In the genomic region with DNA sequence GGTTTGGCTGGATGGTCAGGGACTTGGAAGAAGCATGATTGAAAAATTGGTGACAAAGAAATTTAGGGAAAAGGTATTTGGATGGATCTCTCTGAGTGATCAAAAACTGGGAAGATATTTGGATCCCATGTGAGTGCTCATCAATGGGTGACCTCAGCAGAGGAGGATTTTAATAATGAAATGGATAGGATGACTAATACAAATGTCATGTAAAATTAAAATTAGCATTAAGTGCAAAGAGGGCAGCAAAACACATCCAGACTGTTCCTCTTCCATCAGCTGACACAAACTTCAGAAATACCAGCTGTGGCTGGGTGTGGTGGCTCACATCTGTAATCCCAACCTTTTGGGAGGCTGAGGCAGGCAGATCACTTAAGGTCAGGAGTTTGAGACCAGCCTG, we compare ENCODE assay signal across 33 cellular contexts.
DNase-seq lines count a peak whose midpoint lies in the region; ATAC-seq and TF ChIP-seq lines count a peak whose summit lies in the region.
"Had no signal": no experiment of that assay in that cellular context is flagged by ENCODE, and none has a peak within 500 bp of the region (broad histone marks: within the 10 kb centered on the region; RNA-seq: fewer than 3 reads in every experiment).

No MANE protein-coding gene starts in this region.

- H3K4me3 ChIP-seq in IMR-90 (ENCODE audit: insufficient read depth, low read depth, low read length) (no peak overlapping the region), choroid plexus epithelial cell (ENCODE audit: low read depth, low read length) (no peak overlapping the region), lung (no peak overlapping the region)
- H3K4me3 ChIP-seq: cardiac muscle cell, esophagus squamous epithelium, heart left ventricle, K562, thoracic aorta, vagina had no signal

- peak overlapping the region; percentile 5; the same call in 1 of the 2 replicates for H2AK5ac ChIP-seq in IMR-90 (ENCODE audit: low read depth, low read length)

- no peak for TF ChIP-seq RAD21 in IMR-90 (IDR thresholded peaks at IDR 0.05; ENCODE audit: low read length)

- no peak overlapping the region for H3K4ac ChIP-seq in IMR-90 (ENCODE audit: low read depth, low read length)

- H3K27me3 ChIP-seq in IMR-90 (ENCODE audit: control insufficient read depth, insufficient read depth, low read length) (no peaks in the 10 kb centered on the region), lung (ENCODE audit: control insufficient read depth, insufficient read depth) (peaks cover 2% of the 10 kb centered on the region)
- H3K27me3 ChIP-seq: cardiac muscle cell, esophagus squamous epithelium, vagina had no signal

- peaks cover 6% of the 10 kb centered on the region; the same call in 1 of the 2 replicates for H3K9me1 ChIP-seq in IMR-90 (ENCODE audit: insufficient read depth, low read length)

- H3K27ac ChIP-seq in IMR-90 (ENCODE audit: insufficient read depth, low read length) (no peak overlapping the region), lung (ENCODE audit: low read depth in 1 of 2, low read length in 1 of 2) (no peak overlapping the region)
- H3K27ac ChIP-seq: C4-2B, cardiac muscle cell, esophagus squamous epithelium, heart left ventricle, thoracic aorta, vagina had no signal

- no peak for TF ChIP-seq POLR2A in IMR-90 (IDR thresholded peaks at IDR 0.05; ENCODE audit: low read depth, low read length)
- no peak for TF ChIP-seq POLR2A in erythroblast (IDR thresholded peaks at IDR 0.05; ENCODE audit: low read length)

- DNase-seq in AG20443 (ENCODE audit: low spot score) (peak; percentile 45), IMR-90 (peak; percentile 37), choroid plexus epithelial cell (ENCODE audit: low read depth) (peak; percentile 55), lung (ENCODE audit: low spot score) (peak; percentile 17), erythroblast (lab: John Stamatoyannopoulos, UW) (no peak), T-helper 2 cell (no peak)
- DNase-seq in activated CD8-positive, alpha-beta T cell treated with anti-CD3 and anti-CD28 coated beads, Interleukin-2, amount 10 ng/mL, durations not matched to agents 7 days and 5 days = no peak
- DNase-seq: ACHN; activated CD4-positive, alpha-beta T cell treated with anti-CD3 and anti-CD28 coated beads for 1 hour; activated CD8-positive, alpha-beta memory T cell treated with anti-CD3 and anti-CD28 coated beads for 24 hours; activated T-cell treated with anti-CD3 and anti-CD28 coated beads, Interleukin-2, amount 50 U/mL, for 1 hour; amygdala; endodermal cell; esophagus squamous epithelium; heart left ventricle; left cardiac atrium; mesenchymal stem cell; naive B cell; NCI-H1436 treated with DMSO at 0.1 percent for 48 hours; NCI-H2107; NCI-H446 treated with DMSO at 0.1 percent for 48 hours; NK-92 treated with Interleukin-12 subunit alpha and Interleukin-12 subunit beta, amount 100 ng/mL, for 24 hours; occipital lobe; stimulated activated CD4-positive, alpha-beta T cell treated with anti-CD3 and anti-CD28 coated beads, Interleukin-2, amount 100 ng/mL, for 48 hours; T-helper 1 cell had no signal

- dilution Hi-C loops in IMR-90 (cut with HindIII; ENCODE audit: low sequenced_read_pairs, unreplicated experiment) = no loop called here

- no peak overlapping the region for H3K23ac ChIP-seq in IMR-90 (ENCODE audit: low read depth, low read length)

- no peak overlapping the region for H3K4me3 Mint-ChIP-seq in activated CD8-positive, alpha-beta T cell treated with anti-CD3 and anti-CD28 coated beads, Interleukin-2, amount 10 ng/mL, durations not matched to agents 7 days and 5 days
- H3K4me3 Mint-ChIP-seq: endodermal cell; naive B cell; stimulated activated memory B cell treated with anti-CD40 and anti-IgM and Interleukin-4, amounts not matched to agents 10 μg/mL and 1 μg/mL and 100 μg/mL, for 72 hours had no signal

- H3K9me3 ChIP-seq in IMR-90 (ENCODE audit: control insufficient read depth, insufficient read depth, low read length) = no peaks in the 10 kb centered on the region
- no peaks in the 10 kb centered on the region for H3K9me3 ChIP-seq in lung (ENCODE audit: control insufficient read depth in 2 of 2, insufficient read depth in 1 of 2, low read length in 1 of 2)
- H3K9me3 ChIP-seq: esophagus squamous epithelium, thoracic aorta, vagina had no signal

- intact Hi-C loops in IMR-90 (cut with micrococcal nuclease) = no loop called here

- TF ChIP-seq CTCF in IMR-90 (conservative IDR thresholded peaks at IDR 0.05; ENCODE audit: low read depth, low read length) (no peak), choroid plexus epithelial cell (conservative IDR thresholded peaks at IDR 0.05; ENCODE audit: low read depth, low read length) (no peak), lung (IDR thresholded peaks at IDR 0.05; ENCODE audit: control extremely low read depth, extremely low read depth) (no peak)

- no peak overlapping the region for H2BK20ac ChIP-seq in IMR-90 (ENCODE audit: low read depth, low read length)

- no peak overlapping the region; the same call in 2 of the 3 replicates for H2BK15ac ChIP-seq in IMR-90 (ENCODE audit: low read depth, low read length)

- no TSS peak for BruUV-seq in IMR-90 (replicated peaks; lab: Mats Ljungman, UMichigan)

- H4K91ac ChIP-seq in IMR-90 (ENCODE audit: insufficient read depth, low read depth, low read length) = no peak overlapping the region

- no peak overlapping the region for H3K27ac Mint-ChIP-seq in activated CD8-positive, alpha-beta T cell treated with anti-CD3 and anti-CD28 coated beads, Interleukin-2, amount 10 ng/mL, durations not matched to agents 7 days and 5 days
- H3K27ac Mint-ChIP-seq: endodermal cell; naive B cell; stimulated activated memory B cell treated with anti-CD40 and anti-IgM and Interleukin-4, amounts not matched to agents 10 μg/mL and 1 μg/mL and 100 μg/mL, for 72 hours had no signal

- POLR2A ChIA-PET in IMR-90 (lab: Charles Lee; ENCODE audit: unreplicated experiment) = interaction anchor here (0.7 kb wide), 1 partner anchor 209 kb away, joined by 7 read pairs; no protein-coding TSS in a partner anchor
- POLR2A ChIA-PET in activated CD8-positive, alpha-beta T cell treated with anti-CD3 and anti-CD28 coated beads, Interleukin-2, amount 10 ng/mL, durations not matched to agents 7 days and 5 days (lab: Charles Lee) = no interaction called here

- H3K27me3 Mint-ChIP-seq in activated CD8-positive, alpha-beta T cell treated with anti-CD3 and anti-CD28 coated beads, Interleukin-2, amount 10 ng/mL, durations not matched to agents 7 days and 5 days (ENCODE audit: low read depth) = peaks cover 5% of the 10 kb centered on the region
- H3K27me3 Mint-ChIP-seq: naive B cell had no signal

- no peak overlapping the region for H4K8ac ChIP-seq in IMR-90 (ENCODE audit: low read depth in 2 of 2, low read length in 2 of 2)

- no peak overlapping the region for H2BK5ac ChIP-seq in IMR-90 (ENCODE audit: low read depth, low read length, poor library complexity, severe bottlenecking)

- no peaks in the 10 kb centered on the region for H4K20me1 ChIP-seq in IMR-90 (ENCODE audit: insufficient read depth, low read length)

- H3K4me2 ChIP-seq in IMR-90 (ENCODE audit: low read depth, low read length) = no peak overlapping the region

- H2BK120ac ChIP-seq in IMR-90 (ENCODE audit: low read depth, low read length) = peak overlapping the region; percentile 46

- H3K9ac ChIP-seq in IMR-90 (ENCODE audit: low read depth, low read length) = no peak overlapping the region

- H3K79me1 ChIP-seq in IMR-90 (ENCODE audit: low read depth in 1 of 2, low read length in 2 of 2) = no peaks in the 10 kb centered on the region

- CTCF ChIA-PET in IMR-90 (lab: Yijun Ruan, JAX) = no interaction called here
- CTCF ChIA-PET in activated CD8-positive, alpha-beta T cell treated with anti-CD3 and anti-CD28 coated beads, Interleukin-2, amount 10 ng/mL, durations not matched to agents 7 days and 5 days (lab: Charles Lee) = no interaction called here

- ATAC-seq in IMR-90 (ENCODE audit: low read depth) (no peak), lung (ENCODE audit: insufficient read depth, low FRiP score) (no peak), HG02970 (IDR thresholded peaks at IDR 0.05; ENCODE audit: low FRiP score, unreplicated experiment) (no peak)
- no peak for ATAC-seq in activated CD8-positive, alpha-beta T cell treated with anti-CD3 and anti-CD28 coated beads, Interleukin-2, amount 10 ng/mL, durations not matched to agents 7 days and 5 days
- ATAC-seq: heart left ventricle; K562; left cardiac atrium; Panc1; stimulated activated memory B cell treated with anti-CD40 and anti-IgM and Interleukin-4, amounts not matched to agents 10 μg/mL and 1 μg/mL and 100 μg/mL, for 72 hours had no signal

- no peak overlapping the region for H2AFZ ChIP-seq in IMR-90 (replicated peaks; ENCODE audit: low read length, poor library complexity)

- H3K4me1 ChIP-seq in IMR-90 (ENCODE audit: control insufficient read depth, insufficient read depth, low read length) (peaks cover 14% of the 10 kb centered on the region), lung (ENCODE audit: control insufficient read depth in 2 of 2, insufficient read depth in 2 of 2, low read length in 2 of 2) (no peaks in the 10 kb centered on the region)
- H3K4me1 ChIP-seq: esophagus squamous epithelium, vagina had no signal

- in situ Hi-C loops in IMR-90 (cut with MboI; ENCODE audit: low sequenced_read_pairs) = no loop called here

- H2AK9ac ChIP-seq in IMR-90 (replicated peaks; ENCODE audit: low read depth, low read length, poor library complexity) = no peak overlapping the region

- H3K4me1 Mint-ChIP-seq in activated CD8-positive, alpha-beta T cell treated with anti-CD3 and anti-CD28 coated beads, Interleukin-2, amount 10 ng/mL, durations not matched to agents 7 days and 5 days (ENCODE audit: low read depth) = no peaks in the 10 kb centered on the region
- H3K4me1 Mint-ChIP-seq: naive B cell; stimulated activated memory B cell treated with anti-CD40 and anti-IgM and Interleukin-4, amounts not matched to agents 10 μg/mL and 1 μg/mL and 100 μg/mL, for 72 hours had no signal

- H3K36me3 ChIP-seq in IMR-90 (ENCODE audit: control insufficient read depth, insufficient read depth, low read length) (no peaks in the 10 kb centered on the region), lung (ENCODE audit: control insufficient read depth in 2 of 2, insufficient read depth in 2 of 2, low read length in 2 of 2) (no peaks in the 10 kb centered on the region)
- H3K36me3 ChIP-seq: cardiac muscle cell, esophagus squamous epithelium, heart left ventricle, thoracic aorta, vagina had no signal

- no peak overlapping the region for H3K56ac ChIP-seq in IMR-90 (ENCODE audit: extremely low read depth, insufficient read depth, low read length)

- H3K9me3 Mint-ChIP-seq in activated CD8-positive, alpha-beta T cell treated with anti-CD3 and anti-CD28 coated beads, Interleukin-2, amount 10 ng/mL, durations not matched to agents 7 days and 5 days (ENCODE audit: insufficient read depth) = no peaks in the 10 kb centered on the region
- H3K9me3 Mint-ChIP-seq: stimulated activated memory B cell treated with anti-CD40 and anti-IgM and Interleukin-4, amounts not matched to agents 10 μg/mL and 1 μg/mL and 100 μg/mL, for 72 hours had no signal

- H3K14ac ChIP-seq in IMR-90 (replicated peaks; ENCODE audit: low read depth, low read length) = no peak overlapping the region; the same call in 1 of the 2 replicates

- no peaks in the 10 kb centered on the region for H3K36me3 Mint-ChIP-seq in activated CD8-positive, alpha-beta T cell treated with anti-CD3 and anti-CD28 coated beads, Interleukin-2, amount 10 ng/mL, durations not matched to agents 7 days and 5 days (ENCODE audit: low read depth)
- H3K36me3 Mint-ChIP-seq: naive B cell; stimulated activated memory B cell treated with anti-CD40 and anti-IgM and Interleukin-4, amounts not matched to agents 10 μg/mL and 1 μg/mL and 100 μg/mL, for 72 hours had no signal

- H4K5ac ChIP-seq in IMR-90 (ENCODE audit: low read depth, low read length) = no peak overlapping the region

- H3K18ac ChIP-seq in IMR-90 (ENCODE audit: low read depth, low read length) = 0 out of 2 replicates have a peak overlapping the region, but pooled peaks have one; percentile 3

Comparison
In these comparisons a context has a peak if more than half of its experiments do, and no peak if none do; other contexts are left out.
1. DNase-seq: peak in AG20443 (single experiment), IMR-90 (single experiment), choroid plexus epithelial cell (single experiment) and lung (single experiment); none in erythroblast (0 of 2), activated CD8-positive, alpha-beta T cell treated with anti-CD3 and anti-CD28 coated beads, Interleukin-2, amount 10 ng/mL, durations not matched to agents 7 days and 5 days (single experiment) and T-helper 2 cell (0 of 5).